Comparison of ENCODE assay signal across 33 cellular contexts in genomic region chr4:65566473-65566872, GRCh38.
"Had no signal": no experiment of that assay in that cellular context is flagged by ENCODE, and none has a peak within 500 bp of the region (broad histone marks: within the 10 kb centered on the region; RNA-seq: fewer than 3 reads in every experiment).

No MANE protein-coding gene starts in this region.

- H3K27me3 ChIP-seq: ascending aorta, cardiac muscle cell, SJCRH30 had no signal

- H3K9me3 Mint-ChIP-seq: activated CD4-positive, alpha-beta T cell treated with anti-CD3 and anti-CD28 coated beads, Interleukin-2, amount 10 ng/mL, durations not matched to agents 24 days and 14 days; activated CD8-positive, alpha-beta T cell treated with anti-CD3 and anti-CD28 coated beads for 36 hours; activated naive CD8-positive, alpha-beta T cell treated with anti-CD3 and anti-CD28 coated beads for 36 hours; activated T-cell treated with anti-CD3 and anti-CD28 coated beads, Interleukin-2, amount 50 U/mL, for 72 hours had no signal

- H3K4me3 Mint-ChIP-seq: activated CD4-positive, alpha-beta T cell treated with anti-CD3 and anti-CD28 coated beads, Interleukin-2, amount 10 ng/mL, durations not matched to agents 24 days and 14 days; activated CD8-positive, alpha-beta T cell treated with anti-CD3 and anti-CD28 coated beads for 36 hours; activated naive CD8-positive, alpha-beta T cell treated with anti-CD3 and anti-CD28 coated beads for 36 hours; activated T-cell treated with anti-CD3 and anti-CD28 coated beads, Interleukin-2, amount 50 U/mL, for 72 hours; activated T-helper 17 cell treated with anti-CD3 and anti-CD28 coated beads, Interleukin-2, amount 50 U/mL, for 72 hours had no signal

- H3K36me3 ChIP-seq: ascending aorta, cardiac muscle cell, SJCRH30, WERI-Rb-1 had no signal

- H3K9me3 ChIP-seq: ascending aorta had no signal

- H3K4me3 ChIP-seq: ascending aorta, cardiac muscle cell, SJCRH30, SK-N-MC had no signal

- H3K27me3 Mint-ChIP-seq: activated CD4-positive, alpha-beta T cell treated with anti-CD3 and anti-CD28 coated beads, Interleukin-2, amount 10 ng/mL, durations not matched to agents 24 days and 14 days; activated CD8-positive, alpha-beta T cell treated with anti-CD3 and anti-CD28 coated beads for 36 hours; activated naive CD8-positive, alpha-beta T cell treated with anti-CD3 and anti-CD28 coated beads for 36 hours; activated T-helper 17 cell treated with anti-CD3 and anti-CD28 coated beads, Interleukin-2, amount 50 U/mL, for 72 hours had no signal

- H3K27ac ChIP-seq: ascending aorta, cardiac muscle cell, SJCRH30, SK-N-MC, WERI-Rb-1 had no signal

- H3K36me3 Mint-ChIP-seq: activated naive CD8-positive, alpha-beta T cell treated with anti-CD3 and anti-CD28 coated beads for 36 hours had no signal

- DNase-seq: activated CD4-positive, alpha-beta T cell treated with anti-CD3 and anti-CD28 coated beads for 1 hour; activated CD4-positive, alpha-beta T cell treated with anti-CD3 and anti-CD28 coated beads, Interleukin-2, amount 10 ng/mL, durations not matched to agents 24 days and 14 days; activated CD4-positive, alpha-beta T cell treated with anti-CD3 and anti-CD28 coated beads, Interleukin-2, amount 50 U/mL, for 4 hours; activated CD4-positive, CD25-positive, alpha-beta regulatory T cell; activated CD8-positive, alpha-beta T cell treated with anti-CD3 and anti-CD28 coated beads for 36 hours; activated effector memory CD4-positive, alpha-beta T cell treated with anti-CD3 and anti-CD28 coated beads, Interleukin-2, amount 50 U/mL, for 16 hours; activated naive CD4-positive, alpha-beta T cell; activated naive CD4-positive, alpha-beta T cell treated with anti-CD3 and anti-CD28 coated beads, Interleukin-2, amount 50 U/mL, for 16 hours; activated naive CD8-positive, alpha-beta T cell treated with anti-CD3 and anti-CD28 coated beads for 36 hours; activated T-cell treated with anti-CD3 and anti-CD28 coated beads, Interleukin-2, amount 50 U/mL, for 1 hour; activated T-cell treated with anti-CD3 and anti-CD28 coated beads, Interleukin-2, amount 50 U/mL, for 72 hours; amygdala; Kasumi-1; KG1; MM.1S; MV-4-11; NCI-H1092; NCI-H1436 treated with DMSO at 0.1 percent for 48 hours; NCI-H1694 treated with DMSO at 0.1 percent for 48 hours; NCI-H2029; NCI-H2171 treated with DMSO at 0.1 percent for 48 hours; NCI-H2227 treated with DMSO at 0.1 percent for 48 hours; NCI-H446; NCI-H510A treated with DMSO at 0.1 percent for 48 hours; NCI-H526 treated with DMSO at 0.1 percent for 48 hours; SHP77; T1000; WERI-Rb-1 had no signal

- H3K4me1 Mint-ChIP-seq: activated CD4-positive, alpha-beta T cell treated with anti-CD3 and anti-CD28 coated beads, Interleukin-2, amount 10 ng/mL, durations not matched to agents 24 days and 14 days; activated naive CD8-positive, alpha-beta T cell treated with anti-CD3 and anti-CD28 coated beads for 36 hours; activated T-helper 17 cell treated with anti-CD3 and anti-CD28 coated beads, Interleukin-2, amount 50 U/mL, for 72 hours had no signal

- H3K27ac Mint-ChIP-seq: activated CD4-positive, alpha-beta T cell treated with anti-CD3 and anti-CD28 coated beads, Interleukin-2, amount 10 ng/mL, durations not matched to agents 24 days and 14 days; activated CD8-positive, alpha-beta T cell treated with anti-CD3 and anti-CD28 coated beads for 36 hours; activated naive CD8-positive, alpha-beta T cell treated with anti-CD3 and anti-CD28 coated beads for 36 hours; activated T-cell treated with anti-CD3 and anti-CD28 coated beads, Interleukin-2, amount 50 U/mL, for 72 hours; activated T-helper 17 cell treated with anti-CD3 and anti-CD28 coated beads, Interleukin-2, amount 50 U/mL, for 72 hours had no signal

- ATAC-seq: activated CD8-positive, alpha-beta T cell treated with anti-CD3 and anti-CD28 coated beads for 36 hours; activated T-cell treated with anti-CD3 and anti-CD28 coated beads, Interleukin-2, amount 50 U/mL, for 72 hours; activated T-helper 17 cell treated with anti-CD3 and anti-CD28 coated beads, Interleukin-2, amount 50 U/mL, for 72 hours had no signal

- H3K4me1 ChIP-seq: ascending aorta, SJCRH30 had no signal
